Comparison of ENCODE assay signal across 11 cellular contexts in the genomic region with DNA sequence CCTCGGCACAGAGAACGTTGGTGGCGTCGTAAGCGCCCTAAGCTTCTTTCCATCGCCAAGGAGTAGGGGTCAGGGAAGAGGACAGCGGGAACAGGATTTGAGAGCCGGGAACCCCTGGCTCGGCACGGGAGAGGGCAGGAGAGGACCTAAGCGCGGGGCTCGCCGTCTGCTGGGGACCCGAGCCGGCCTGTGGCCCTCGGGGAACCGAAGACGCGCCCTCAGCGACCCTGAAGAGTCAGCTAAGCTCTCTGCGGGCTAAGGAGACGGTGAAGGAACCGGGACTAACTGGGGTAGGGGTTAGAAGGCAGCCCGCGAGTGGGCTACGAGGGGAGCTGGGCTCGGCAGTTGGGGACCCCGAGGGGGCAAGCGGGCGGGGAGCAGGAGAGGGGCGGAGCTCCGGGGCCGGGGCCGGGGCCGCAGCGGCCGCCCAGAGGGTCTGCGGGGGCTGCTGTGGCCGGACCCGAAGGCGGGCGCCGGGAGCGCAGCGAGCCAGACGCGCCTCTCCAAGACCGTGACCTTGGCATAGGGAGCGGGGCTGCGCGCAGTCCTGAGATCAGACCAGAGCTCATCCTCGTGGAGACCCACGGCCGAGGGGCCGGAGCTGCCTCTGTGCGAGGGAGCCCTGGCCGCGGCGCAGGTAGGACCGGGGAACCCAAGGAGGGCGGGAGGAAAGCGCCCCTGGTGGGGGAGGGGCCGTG. TPM values are rescaled to one million over a fixed set of nuclear protein-coding genes. Genes with fewer than 3 reads are reported as not detected.
A peak's percentile ranks its signal among the peaks of the same experiment; 100 is the strongest.
DNase-seq lines count a peak whose midpoint lies in the region; ATAC-seq, FAIRE-seq and TF ChIP-seq lines count a peak whose summit lies in the region.
"Had no signal": no experiment of that assay in that cellular context is flagged by ENCODE, and none has a peak within 500 bp of the region (broad histone marks: within the 10 kb centered on the region; RNA-seq: fewer than 3 reads in every experiment).

No MANE protein-coding gene starts in this region.

- no peak for ATAC-seq in T-cell (replicated peaks in 1 of 4)
- ATAC-seq: natural killer cell had no signal

- H3K4me1 Mint-ChIP-seq in T-cell (peaks cover 6 to 10% (median 7%) of the 10 kb centered on the region in 3 donors), osteocyte (ENCODE audit: unreplicated experiment) (peaks cover 7% of the 10 kb centered on the region)
- H3K4me1 Mint-ChIP-seq: natural killer cell had no signal

- H3K4me3 Mint-ChIP-seq in T-cell: peak overlapping the region; percentile 48 to 61 (median 53)
- H3K4me3 Mint-ChIP-seq in osteocyte (ENCODE audit: unreplicated experiment): peak overlapping the region; percentile 16
- H3K4me3 Mint-ChIP-seq: natural killer cell had no signal

- H3K9me3 Mint-ChIP-seq in T-cell (no peaks in the 10 kb centered on the region), osteocyte (ENCODE audit: unreplicated experiment) (no peaks in the 10 kb centered on the region)
- H3K9me3 Mint-ChIP-seq: natural killer cell had no signal

- H3K36me3 Mint-ChIP-seq in T-cell: no peaks in the 10 kb centered on the region
- no peaks in the 10 kb centered on the region for H3K36me3 Mint-ChIP-seq in osteocyte (ENCODE audit: unreplicated experiment)
- H3K36me3 Mint-ChIP-seq: natural killer cell had no signal

- H3K27me3 Mint-ChIP-seq in T-cell: peaks cover 62 to 67% of the 10 kb centered on the region in 2 donors
- peaks cover 44% of the 10 kb centered on the region for H3K27me3 Mint-ChIP-seq in osteocyte (ENCODE audit: unreplicated experiment)

- TF ChIP-seq POLR2A in GM12892 (IDR thresholded peaks at IDR 0.05; ENCODE audit: low read depth, low read length): no peak
- no peak for TF ChIP-seq POLR2A in H54 (IDR thresholded peaks at IDR 0.05; ENCODE audit: low read depth, low read length)

- DNase-seq in GM12892 (ENCODE audit: insufficient read length) (peak; percentile 10), T-cell (no peak), germinal center (ENCODE audit: low spot score) (peak; percentile 9), osteocyte (ENCODE audit: extremely low spot score, unreplicated experiment) (no peak), H54 (ENCODE audit: insufficient read length, low spot score) (no peak), NCI-H1048 (lab: John Stamatoyannopoulos, UW) (no peak), NCI-H1092 treated with DMSO at 0.1 percent for 48 hours (lab: John Stamatoyannopoulos, UW) (no peak), NCI-H128 (lab: John Stamatoyannopoulos, UW; ENCODE audit: unreplicated experiment) (no peak)
- DNase-seq: activated CD4-positive, alpha-beta T cell treated with anti-CD3 and anti-CD28 coated beads, Interleukin-2, amount 50 U/mL, for 1 hour; natural killer cell; NCI-H526 treated with DMSO at 0.1 percent for 48 hours had no signal

- POLR2A ChIA-PET in T-cell (lab: Charles Lee): no interaction called here

- no peak for FAIRE-seq in GM12892 (lab: Jason Lieb, UNC)
- FAIRE-seq in H54 (lab: Jason Lieb, UNC): no peak

- CTCF ChIA-PET in T-cell (lab: Charles Lee): no interaction called here

- no peak for TF ChIP-seq CTCF in osteocyte (IDR thresholded peaks at IDR 0.05)

- H3K27ac Mint-ChIP-seq in T-cell (peak overlapping the region in 1 of 2 donors; percentile 70), osteocyte (ENCODE audit: unreplicated experiment) (no peak overlapping the region)
- H3K27ac Mint-ChIP-seq: natural killer cell had no signal

RNA-seq across cellular contexts. Expression of a gene that starts 0.6 kb away (rescaled TPM):
- 0.08 TPM for polyA plus RNA-seq in GM12892 (2012; ENCODE audit: missing spikeins)
- total RNA-seq in T-cell: under 1 TPM in 2 of 5 donors, not detected in 3; 0.03 to 0.21 TPM
- total RNA-seq in osteocyte: not detected in 2 replicates

Comparison
In these comparisons a context has a peak if more than half of its experiments do, and no peak if none do; other contexts are left out.
1. DNase-seq: peak in GM12892 (single experiment) and germinal center (single experiment); none in T-cell (0 of 34), osteocyte (single experiment), H54 (single experiment), NCI-H1048 (single experiment), NCI-H1092 treated with DMSO at 0.1 percent for 48 hours (single experiment) and NCI-H128 (single experiment).